Comparison of ENCODE assay signal across 17 cellular contexts in genomic region chr11:122706261-122706660, GRCh38. TPM values are rescaled to one million over a fixed set of nuclear protein-coding genes. Genes with fewer than 3 reads are reported as not detected.
DNase-seq lines count a peak whose midpoint lies in the region; ATAC-seq, FAIRE-seq and TF ChIP-seq lines count a peak whose summit lies in the region.
"Had no signal": no experiment of that assay in that cellular context is flagged by ENCODE, and none has a peak within 500 bp of the region (broad histone marks: within the 10 kb centered on the region; RNA-seq: fewer than 3 reads in every experiment).

No MANE protein-coding gene starts in this region.

- DNase-seq in AG08395 (ENCODE audit: low spot score), result peak; percentile 55
- peak; percentile 53 for DNase-seq in HCEC 1CT
- no peak for DNase-seq in astrocyte (ENCODE audit: low read depth)
- DNase-seq in keratinocyte (ENCODE audit: low read depth, low spot score), result no peak
- no peak for DNase-seq in SIG-M5 treated with dmso at 0.1 percent for 504 hours (lab: John Stamatoyannopoulos, UW; ENCODE audit: unreplicated experiment)
- no peak for DNase-seq in CD4-positive, alpha-beta T cell
- DNase-seq: amygdala; foreskin melanocyte; mucosa of descending colon; NCI-H1092; OCI-M1; stimulated activated CD4-positive, alpha-beta T cell treated with anti-CD3 and anti-CD28 coated beads, Interleukin-15, amount 100 ng/mL, for 24 hours; T-helper 1 cell had no signal

- POLR2A ChIA-PET in CD4-positive, alpha-beta T cell (lab: Charles Lee), result interaction anchor here (0.9 to 1.4 kb wide), 3 partner anchors 10 to 15 kb away, joined by 4 to 5 read pairs (median 5); no protein-coding TSS in a partner anchor

- peak overlapping the region; percentile 66 for H3K4me2 ChIP-seq in astrocyte (ENCODE audit: low read length)
- no peak overlapping the region for H3K4me2 ChIP-seq in keratinocyte (ENCODE audit: control insufficient read depth, extremely low read depth, insufficient read depth, low read depth, low read length)

- H3K9me3 Mint-ChIP-seq in astrocyte (ENCODE audit: unreplicated experiment), result no peaks in the 10 kb centered on the region
- no peaks in the 10 kb centered on the region for H3K9me3 Mint-ChIP-seq in CD4-positive, alpha-beta T cell

- no peak overlapping the region for H3K4me3 Mint-ChIP-seq in astrocyte (ENCODE audit: unreplicated experiment)
- H3K4me3 Mint-ChIP-seq in CD4-positive, alpha-beta T cell, result no peak overlapping the region
- H3K4me3 Mint-ChIP-seq: B cell had no signal

- H3K27me3 Mint-ChIP-seq in astrocyte (ENCODE audit: low read depth, unreplicated experiment), result no peaks in the 10 kb centered on the region
- no peaks in the 10 kb centered on the region for H3K27me3 Mint-ChIP-seq in CD4-positive, alpha-beta T cell
- H3K27me3 Mint-ChIP-seq: B cell had no signal

- TF ChIP-seq CTCF in astrocyte (IDR thresholded peaks at IDR 0.05; ENCODE audit: insufficient read depth, low read depth, low read length) (no peak), keratinocyte (optimal IDR thresholded peaks at IDR 0.05 in 1 of 3, IDR thresholded peaks at IDR 0.05 in 1 of 3, conservative IDR thresholded peaks at IDR 0.05 in 1 of 3; ENCODE audit: extremely low read depth in 1 of 3, insufficient read depth in 2 of 3, low read length in 3 of 3) (no peak)
- TF ChIP-seq CTCF in CD4-positive, alpha-beta T cell (IDR thresholded peaks at IDR 0.05), result no peak

- H3K36me3 ChIP-seq in astrocyte (ENCODE audit: insufficient read depth, low read length), result no peaks in the 10 kb centered on the region
- peaks cover 0 to 1% of the 10 kb centered on the region in 2 experiments for H3K36me3 ChIP-seq in keratinocyte (ENCODE audit: control insufficient read depth in 2 of 2, extremely low read depth in 1 of 2, insufficient read depth in 2 of 2, low read length in 2 of 2)

- H3K4me3 ChIP-seq in astrocyte (ENCODE audit: insufficient read depth, low read depth, low read length) (no peak overlapping the region), keratinocyte (ENCODE audit: control insufficient read depth in 2 of 3, extremely low read depth in 1 of 3, insufficient read depth in 2 of 3, low read depth in 1 of 3, low read length in 3 of 3) (no peak overlapping the region)
- H3K4me3 ChIP-seq: mucosa of descending colon had no signal

- H3K79me2 ChIP-seq in astrocyte (ENCODE audit: insufficient read depth, low read length), result peaks cover 57% of the 10 kb centered on the region
- H3K79me2 ChIP-seq in keratinocyte (ENCODE audit: control insufficient read depth, insufficient read depth, low read length), result peaks cover 43% of the 10 kb centered on the region

- H3K4me1 ChIP-seq in astrocyte (ENCODE audit: insufficient read depth, low read length) (peaks cover 46% of the 10 kb centered on the region), keratinocyte (ENCODE audit: control insufficient read depth, extremely low read depth, insufficient read depth, low read length) (peaks cover 43% of the 10 kb centered on the region)

- H3K9me1 ChIP-seq in keratinocyte (ENCODE audit: control insufficient read depth, extremely low read depth, insufficient read depth, low read length), result peaks cover 3% of the 10 kb centered on the region

- H3K4me1 Mint-ChIP-seq in astrocyte (ENCODE audit: low read depth, unreplicated experiment), result peaks cover 28% of the 10 kb centered on the region
- peaks cover 46% of the 10 kb centered on the region for H3K4me1 Mint-ChIP-seq in CD4-positive, alpha-beta T cell (ENCODE audit: low read depth)

- H4K20me1 ChIP-seq in astrocyte (ENCODE audit: insufficient read depth, low read length) (peaks cover 6% of the 10 kb centered on the region), keratinocyte (ENCODE audit: control insufficient read depth, extremely low read depth, insufficient read depth, low read length) (no peaks in the 10 kb centered on the region)

- CTCF ChIA-PET in CD4-positive, alpha-beta T cell (lab: Charles Lee), result interaction anchor here (0.6 to 1.3 kb wide), 4 partner anchors 20 to 751 kb away, joined by 3 read pairs; no protein-coding TSS in a partner anchor

- H3K36me3 Mint-ChIP-seq in astrocyte (ENCODE audit: low read depth, unreplicated experiment), result peaks cover 12% of the 10 kb centered on the region
- H3K36me3 Mint-ChIP-seq in CD4-positive, alpha-beta T cell (ENCODE audit: low read depth), result peaks cover 27% of the 10 kb centered on the region

- no peaks in the 10 kb centered on the region for H3K9me3 ChIP-seq in astrocyte (ENCODE audit: insufficient read depth, low read depth, low read length)
- H3K9me3 ChIP-seq in keratinocyte (ENCODE audit: control insufficient read depth, low read depth, low read length), result no peaks in the 10 kb centered on the region
- no peaks in the 10 kb centered on the region for H3K9me3 ChIP-seq in CD4-positive, alpha-beta T cell (ENCODE audit: control insufficient read depth, low read length)
- H3K9me3 ChIP-seq: mucosa of descending colon had no signal

- H3K27me3 ChIP-seq in astrocyte (ENCODE audit: insufficient read depth, low read length) (no peaks in the 10 kb centered on the region), keratinocyte (ENCODE audit: control insufficient read depth, extremely low read depth, insufficient read depth, low read length) (no peaks in the 10 kb centered on the region)
- H3K27me3 ChIP-seq in CD4-positive, alpha-beta T cell (ENCODE audit: control insufficient read depth, insufficient read depth, low read length), result no peaks in the 10 kb centered on the region

- peak overlapping the region; percentile 89 for H3K27ac Mint-ChIP-seq in astrocyte (ENCODE audit: unreplicated experiment)
- H3K27ac Mint-ChIP-seq in CD4-positive, alpha-beta T cell, result no peak overlapping the region
- H3K27ac Mint-ChIP-seq: B cell had no signal

- H3K27ac ChIP-seq in astrocyte (ENCODE audit: low read depth, low read length) (peak overlapping the region; percentile 84), keratinocyte (ENCODE audit: control insufficient read depth, insufficient read depth, low read length) (peak overlapping the region; percentile 38)
- H3K27ac ChIP-seq in CD4-positive, alpha-beta T cell (ENCODE audit: low read depth, low read length), result no peak overlapping the region

- no peak overlapping the region for H2AFZ ChIP-seq in astrocyte (ENCODE audit: low read depth, low read length)
- no peak overlapping the region for H2AFZ ChIP-seq in keratinocyte (ENCODE audit: control insufficient read depth, low read length)

- dilution Hi-C loops in keratinocyte (cut with MboI; ENCODE audit: extremely low pct_ligation_motif_present, low sequenced_read_pairs), result no loop called here

- peak overlapping the region; percentile 40 for H3K9ac ChIP-seq in astrocyte (ENCODE audit: low read length)
- H3K9ac ChIP-seq in keratinocyte (ENCODE audit: control insufficient read depth, extremely low read depth, insufficient read depth, low read length), result no peak overlapping the region

- no peak for ATAC-seq in GM21529 (IDR thresholded peaks at IDR 0.05; ENCODE audit: unreplicated experiment)
- ATAC-seq in HG03139 (IDR thresholded peaks at IDR 0.05; ENCODE audit: unreplicated experiment), result no peak
- no peak for ATAC-seq in CD4-positive, alpha-beta T cell (ENCODE audit: poor library complexity)
- ATAC-seq: mucosa of descending colon had no signal

- no peak for FAIRE-seq in astrocyte (lab: Jason Lieb, UNC)
- peak; percentile 39 for FAIRE-seq in keratinocyte (lab: Jason Lieb, UNC)
- FAIRE-seq: HTR-8/SVneo had no signal

- intact Hi-C loops in CD4-positive, alpha-beta T cell (cut with DNase I, micrococcal nuclease), result no loop called here

RNA-seq across cellular contexts. Expression of gene UBASH3B, which starts 50.7 kb away (rescaled TPM):
- 62.1 and 64.0 TPM in 2 replicates for total RNA-seq in astrocyte
- polyA plus RNA-seq in keratinocyte, result 13.6 to 52.7 TPM (median 25.0 TPM) in 3 replicates
- 2.5 TPM for polyA plus RNA-seq in keratinocyte (2011; ENCODE audit: low read depth)
- polyA plus RNA-seq in keratinocyte (2011; cell fraction: cytosol; rRNA removed), result 27.7 and 38.6 TPM in 2 replicates
- 25.6 and 26.6 TPM in 2 replicates for polyA plus RNA-seq in keratinocyte (2011; cell fraction: nucleus; rRNA removed)
- 5.1 and 34.0 TPM in 2 replicates for polyA plus RNA-seq in keratinocyte (2012; ENCODE audit: low replicate concordance)
- polyA minus RNA-seq in keratinocyte, result 49.1 to 184 TPM (median 79.7 TPM) in 3 replicates
- 59.5 TPM for polyA minus RNA-seq in keratinocyte (2011; cell fraction: cytosol; rRNA and poly(A)+ RNA removed)
- 36.6 and 56.1 TPM in 2 replicates for polyA minus RNA-seq in keratinocyte (2011; cell fraction: nucleus; rRNA and poly(A)+ RNA removed)
- total RNA-seq in CD4-positive, alpha-beta T cell, result 10 to 100 TPM; 24.5 to 28.6 TPM

Comparison
In these comparisons a context has a peak if more than half of its experiments do, and no peak if none do; other contexts are left out.
1. DNase-seq: peak in AG08395 (single experiment) and HCEC 1CT (single experiment); none in astrocyte (single experiment), keratinocyte (single experiment), SIG-M5 treated with dmso at 0.1 percent for 504 hours (single experiment) and CD4-positive, alpha-beta T cell (0 of 10).